9 cellular contexts compared by ENCODE assay signal in genomic region chr16:27920391-27920891, GRCh38.
DNase-seq lines count a peak whose midpoint lies in the region; ATAC-seq, FAIRE-seq and TF ChIP-seq lines count a peak whose summit lies in the region.
"Had no signal": no experiment of that assay in that cellular context is flagged by ENCODE, and none has a peak within 500 bp of the region (broad histone marks: within the 10 kb centered on the region; RNA-seq: fewer than 3 reads in every experiment).

No MANE protein-coding gene starts in this region.

- DNase-seq in Caco-2: peak; percentile 37 to 54
- DNase-seq in NCI-H1436 (lab: John Stamatoyannopoulos, UW): peak; percentile 65
- peak; percentile 82 for DNase-seq in iPS-NIHi7 (ENCODE audit: extremely low spot score)
- no peak for DNase-seq in lower lobe of right lung
- DNase-seq in CD4-positive, alpha-beta memory T cell: no peak
- no peak for DNase-seq in small intestine

- no peaks in the 10 kb centered on the region for H3K4me1 Mint-ChIP-seq in Caco-2 (ENCODE audit: low read depth, unreplicated experiment)
- H3K4me1 Mint-ChIP-seq in CD4-positive, alpha-beta memory T cell: no peaks in the 10 kb centered on the region

- H3K9me3 ChIP-seq in Caco-2: no peaks in the 10 kb centered on the region
- no peaks in the 10 kb centered on the region for H3K9me3 ChIP-seq in lower lobe of right lung
- H3K9me3 ChIP-seq in CD4-positive, alpha-beta memory T cell (ENCODE audit: control insufficient read depth in 1 of 2, low read length in 2 of 2): no peaks in the 10 kb centered on the region
- H3K9me3 ChIP-seq in small intestine (ENCODE audit: control insufficient read depth, low read depth): no peaks in the 10 kb centered on the region
- H3K9me3 ChIP-seq: HAP-1 had no signal

- FAIRE-seq in small intestine (lab: Jason Lieb, UNC): no peak

- no peaks in the 10 kb centered on the region for H3K4me1 ChIP-seq in Caco-2
- no peaks in the 10 kb centered on the region for H3K4me1 ChIP-seq in lower lobe of right lung
- no peaks in the 10 kb centered on the region for H3K4me1 ChIP-seq in CD4-positive, alpha-beta memory T cell (ENCODE audit: insufficient read depth, low read length)
- H3K4me1 ChIP-seq in small intestine (ENCODE audit: control insufficient read depth in 2 of 2, insufficient read depth in 1 of 2, low read depth in 1 of 2, low read length in 1 of 2): no peaks in the 10 kb centered on the region
- H3K4me1 ChIP-seq: HAP-1 had no signal

- no peaks in the 10 kb centered on the region for H3K36me3 Mint-ChIP-seq in Caco-2 (ENCODE audit: insufficient read depth, unreplicated experiment)
- no peaks in the 10 kb centered on the region for H3K36me3 Mint-ChIP-seq in CD4-positive, alpha-beta memory T cell

- ATAC-seq in lower lobe of right lung: no peak
- ATAC-seq in HG03108 (IDR thresholded peaks at IDR 0.05; ENCODE audit: unreplicated experiment): no peak

- CTCF ChIA-PET in Caco-2 (lab: Charles Lee): no interaction called here
- CTCF ChIA-PET in CD4-positive, alpha-beta memory T cell (lab: Charles Lee; ENCODE audit: partially characterized antibody): no interaction called here

- no peaks in the 10 kb centered on the region for H3K9me3 Mint-ChIP-seq in Caco-2 (ENCODE audit: unreplicated experiment)
- peaks cover 0 to 3% (median 0%) of the 10 kb centered on the region in 8 donors for H3K9me3 Mint-ChIP-seq in CD4-positive, alpha-beta memory T cell

- no peaks in the 10 kb centered on the region for H3K27me3 ChIP-seq in Caco-2 (replicated peaks; ENCODE audit: control insufficient read depth, insufficient read depth, low read length)
- H3K27me3 ChIP-seq in lower lobe of right lung (ENCODE audit: low read depth): peaks cover 7% of the 10 kb centered on the region
- peaks cover 3% of the 10 kb centered on the region for H3K27me3 ChIP-seq in CD4-positive, alpha-beta memory T cell (ENCODE audit: insufficient read depth, low read length)
- H3K27me3 ChIP-seq in small intestine (ENCODE audit: control insufficient read depth in 2 of 2, insufficient read depth in 2 of 2, low read length in 2 of 2): peaks cover 0 to 3% of the 10 kb centered on the region in 2 donors

- intact Hi-C loops in Caco-2 (cut with micrococcal nuclease; ENCODE audit: unreplicated experiment): no loop called here
- intact Hi-C loops in lower lobe of right lung (cut with DNase I): no loop called here
- intact Hi-C loops in CD4-positive, alpha-beta memory T cell (cut with micrococcal nuclease): no loop called here

- no peak overlapping the region for H3K4me3 Mint-ChIP-seq in Caco-2 (ENCODE audit: unreplicated experiment)
- H3K4me3 Mint-ChIP-seq in CD4-positive, alpha-beta memory T cell: no peak overlapping the region

- peak overlapping the region; percentile 39 for H3K27ac ChIP-seq in VCaP
- H3K27ac ChIP-seq in lower lobe of right lung: no peak overlapping the region
- no peak overlapping the region for H3K27ac ChIP-seq in CD4-positive, alpha-beta memory T cell (ENCODE audit: low read depth, low read length)
- no peak overlapping the region for H3K27ac ChIP-seq in small intestine (ENCODE audit: low read depth in 1 of 2, low read length in 1 of 2)

- H3K27ac Mint-ChIP-seq in Caco-2 (ENCODE audit: unreplicated experiment): no peak overlapping the region
- no peak overlapping the region for H3K27ac Mint-ChIP-seq in CD4-positive, alpha-beta memory T cell

- peaks cover 14% of the 10 kb centered on the region for H3K27me3 Mint-ChIP-seq in Caco-2 (ENCODE audit: insufficient read depth, unreplicated experiment)
- H3K27me3 Mint-ChIP-seq in CD4-positive, alpha-beta memory T cell: peaks cover 35 to 51% of the 10 kb centered on the region in 2 donors

- POLR2A ChIA-PET in Caco-2 (lab: Charles Lee): no interaction called here
- POLR2A ChIA-PET in CD4-positive, alpha-beta memory T cell (lab: Charles Lee; ENCODE audit: partially characterized antibody): no interaction called here

- H3K4me3 ChIP-seq in Caco-2 (ENCODE audit: low read depth, low read length): no peak overlapping the region
- H3K4me3 ChIP-seq in lower lobe of right lung: no peak overlapping the region
- no peak overlapping the region for H3K4me3 ChIP-seq in CD4-positive, alpha-beta memory T cell (ENCODE audit: low read length in 2 of 2)
- no peak overlapping the region for H3K4me3 ChIP-seq in small intestine (ENCODE audit: low read depth in 1 of 2, low read length in 2 of 2)
- H3K4me3 ChIP-seq: HAP-1 had no signal

- TF ChIP-seq CTCF in Caco-2 (IDR thresholded peaks at IDR 0.05; ENCODE audit: insufficient read depth in 1 of 2, low read depth in 1 of 2, low read length in 1 of 2, severe bottlenecking in 1 of 2, unreplicated experiment in 1 of 2) (peak; percentile 13 to 37), VCaP (conservative IDR thresholded peaks at IDR 0.05) (peak; percentile 67), lower lobe of right lung (IDR thresholded peaks at IDR 0.05) (no peak)

- no peaks in the 10 kb centered on the region for H3K36me3 ChIP-seq in Caco-2 (ENCODE audit: control insufficient read depth, insufficient read depth, low read length)
- no peaks in the 10 kb centered on the region for H3K36me3 ChIP-seq in lower lobe of right lung
- H3K36me3 ChIP-seq in CD4-positive, alpha-beta memory T cell (ENCODE audit: insufficient read depth, low read length): no peaks in the 10 kb centered on the region
- no peaks in the 10 kb centered on the region for H3K36me3 ChIP-seq in small intestine (ENCODE audit: control insufficient read depth in 2 of 2, insufficient read depth in 2 of 2, low read length in 2 of 2)
- H3K36me3 ChIP-seq: HAP-1 had no signal

- no TSS peak for BruUV-seq in Caco-2 (replicated peaks; lab: Mats Ljungman, UMichigan)

- WGBS in small intestine, 3 donors: 12 to 18% (median 18%) methylated on average over 11 of the region's 11 CpGs

Comparison
In these comparisons a context has a peak if more than half of its experiments do, and no peak if none do; other contexts are left out.
1. DNase-seq: peak in Caco-2 (2 of 2), NCI-H1436 (single experiment) and iPS-NIHi7 (single experiment); none in lower lobe of right lung (single experiment), CD4-positive, alpha-beta memory T cell (0 of 5) and small intestine (single experiment).